ENCODE assay signal across 9 cellular contexts in genomic region chr9:107274953-107275422, GRCh38. TPM values are rescaled to one million over a fixed set of nuclear protein-coding genes. Genes with fewer than 3 reads are reported as not detected.
DNase-seq lines count a peak whose midpoint lies in the region; ATAC-seq and TF ChIP-seq lines count a peak whose summit lies in the region.
"Had no signal": no experiment of that assay in that cellular context is flagged by ENCODE, and none has a peak within 500 bp of the region (broad histone marks: within the 10 kb centered on the region; RNA-seq: fewer than 3 reads in every experiment).

No MANE protein-coding gene starts in this region.

- 70 to 84% methylated on average over 4 of the region's 4 CpGs for WGBS in thyroid gland, 2 donors

- H3K4me3 ChIP-seq in ACC112 (ENCODE audit: low read depth, low read length) (peak overlapping the region; percentile 47), astrocyte of the cerebellum (ENCODE audit: low read depth, low read length) (no peak overlapping the region), thyroid gland (replicated peaks in 1 of 3) (no peak overlapping the region)

- H3K79me2 ChIP-seq in ACC112 (ENCODE audit: control insufficient read depth, insufficient read depth, low read length, unreplicated experiment): no peaks in the 10 kb centered on the region

- intact Hi-C loops in thyroid gland (cut with DNase I): no loop called here
- intact Hi-C loops in activated CD4-positive, alpha-beta memory T cell treated with anti-CD3 and anti-CD28 coated beads for 36 hours (cut with micrococcal nuclease): no loop called here

- H3K27me3 Mint-ChIP-seq in activated CD4-positive, alpha-beta memory T cell treated with anti-CD3 and anti-CD28 coated beads for 36 hours: peaks cover 21% of the 10 kb centered on the region

- H2AFZ ChIP-seq in ACC112 (ENCODE audit: low read length, unreplicated experiment): peak overlapping the region; percentile 64

- H3K4me1 ChIP-seq in ACC112 (ENCODE audit: control insufficient read depth, insufficient read depth, low read length, unreplicated experiment): peaks cover 42% of the 10 kb centered on the region
- peaks cover 4 to 5% of the 10 kb centered on the region in 2 donors for H3K4me1 ChIP-seq in thyroid gland

- H3K9me3 Mint-ChIP-seq in activated CD4-positive, alpha-beta memory T cell treated with anti-CD3 and anti-CD28 coated beads for 36 hours: no peaks in the 10 kb centered on the region

- H3K9me3 ChIP-seq in thyroid gland: no peaks in the 10 kb centered on the region

- DNase-seq in HS-27A (ENCODE audit: low read depth) (peak; percentile 95), astrocyte of the cerebellum (ENCODE audit: low read depth) (peak; percentile 88), kidney tubule cell (ENCODE audit: low spot score) (peak; percentile 94), DMS153 (lab: John Stamatoyannopoulos, UW) (no peak), thyroid gland (no peak)
- DNase-seq in activated CD4-positive, alpha-beta memory T cell treated with anti-CD3 and anti-CD28 coated beads for 36 hours: no peak
- DNase-seq: activated CD4-positive, CD25-positive, alpha-beta regulatory T cell had no signal

- in situ Hi-C loops in astrocyte of the cerebellum (cut with HindIII; ENCODE audit: low sequenced_read_pairs): no loop called here

- H3K4me1 Mint-ChIP-seq in activated CD4-positive, alpha-beta memory T cell treated with anti-CD3 and anti-CD28 coated beads for 36 hours (ENCODE audit: low read depth): peaks cover 2% of the 10 kb centered on the region

- CTCF ChIA-PET in activated CD4-positive, alpha-beta memory T cell treated with anti-CD3 and anti-CD28 coated beads for 36 hours (lab: Charles Lee): interaction anchor here (2.3 kb wide), 1 partner anchor 67 kb away, joined by 7 read pairs; no protein-coding TSS in a partner anchor

- no peak for ATAC-seq in GM19324 (IDR thresholded peaks at IDR 0.05; ENCODE audit: low FRiP score, unreplicated experiment)

- no peak for TF ChIP-seq CTCF in astrocyte of the cerebellum (IDR thresholded peaks at IDR 0.05; ENCODE audit: low read depth, low read length, missing control alignments)
- no peak for TF ChIP-seq CTCF in thyroid gland (IDR thresholded peaks at IDR 0.05)

- H3K27ac Mint-ChIP-seq in activated CD4-positive, alpha-beta memory T cell treated with anti-CD3 and anti-CD28 coated beads for 36 hours: no peak overlapping the region

- no peak for TF ChIP-seq POLR2A in thyroid gland (IDR thresholded peaks at IDR 0.05)

- H3K27ac ChIP-seq in ACC112 (ENCODE audit: low read depth, low read length) (peak overlapping the region; percentile 90), thyroid gland (no peak overlapping the region)

- POLR2A ChIA-PET in activated CD4-positive, alpha-beta memory T cell treated with anti-CD3 and anti-CD28 coated beads for 36 hours (lab: Charles Lee): no interaction called here

- H3K4me3 Mint-ChIP-seq in activated CD4-positive, alpha-beta memory T cell treated with anti-CD3 and anti-CD28 coated beads for 36 hours: no peak overlapping the region

- no peaks in the 10 kb centered on the region for H3K36me3 ChIP-seq in ACC112 (ENCODE audit: insufficient read depth, low read length)
- H3K36me3 ChIP-seq in thyroid gland: no peaks in the 10 kb centered on the region

- H3K27me3 ChIP-seq in ACC112 (ENCODE audit: insufficient read depth, low read length) (no peaks in the 10 kb centered on the region), thyroid gland (no peaks in the 10 kb centered on the region)

- H3K36me3 Mint-ChIP-seq in activated CD4-positive, alpha-beta memory T cell treated with anti-CD3 and anti-CD28 coated beads for 36 hours: no peaks in the 10 kb centered on the region

RNA-seq across cellular contexts. Expression of gene RAD23B, which starts 8.1 kb away (rescaled TPM):
- 10 to 100 TPM; 68.6 to 85.7 (median 81.0) TPM for total RNA-seq in thyroid gland
- 100 to 1,000 TPM; 111 TPM for total RNA-seq in activated CD4-positive, alpha-beta memory T cell treated with anti-CD3 and anti-CD28 coated beads for 36 hours

Comparison
In these comparisons a context has a peak if more than half of its experiments do, and no peak if none do; other contexts are left out.
1. DNase-seq: peak in HS-27A (single experiment), astrocyte of the cerebellum (single experiment) and kidney tubule cell (single experiment); none in DMS153 (single experiment), thyroid gland (0 of 2) and activated CD4-positive, alpha-beta memory T cell treated with anti-CD3 and anti-CD28 coated beads for 36 hours (single experiment).